ENCODE assay signal across 13 cellular contexts in the genomic region with DNA sequence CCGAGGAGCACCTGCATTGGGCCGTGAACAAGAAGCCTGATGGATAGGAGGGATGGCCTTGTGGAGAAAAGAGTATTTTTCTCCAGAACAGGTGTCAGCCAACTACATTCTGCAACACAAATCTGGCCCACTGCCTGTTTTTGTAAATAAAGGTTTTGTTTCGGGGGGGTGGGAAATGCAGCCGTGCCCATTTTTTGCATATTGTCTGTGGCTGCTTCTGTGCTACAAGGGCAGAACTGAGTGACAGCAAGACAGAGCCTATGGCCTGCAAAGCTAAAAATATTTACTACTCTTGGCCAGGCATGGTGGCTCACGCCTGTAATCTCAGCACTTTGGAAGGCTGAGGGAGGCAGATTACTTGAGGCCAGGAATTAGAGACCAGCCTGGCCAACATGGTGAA.
DNase-seq lines count a peak whose midpoint lies in the region; ATAC-seq and TF ChIP-seq lines count a peak whose summit lies in the region.
"Had no signal": no experiment of that assay in that cellular context is flagged by ENCODE, and none has a peak within 500 bp of the region (broad histone marks: within the 10 kb centered on the region; RNA-seq: fewer than 3 reads in every experiment).

No MANE protein-coding gene starts in this region.

- no peaks in the 10 kb centered on the region for H3K9me3 ChIP-seq in upper lobe of right lung
- H3K9me3 ChIP-seq: breast epithelium, upper lobe of left lung had no signal

- DNase-seq in germinal center (ENCODE audit: low spot score) (peak; percentile 68), HUDEP-2 (lab: John Stamatoyannopoulos, UW; ENCODE audit: unreplicated experiment in 76 of 76) (no peak), putamen (ENCODE audit: low spot score) (no peak), SW480 (ENCODE audit: low spot score) (no peak), upper lobe of right lung (no peak)
- DNase-seq: CD4-positive, alpha-beta memory T cell; NCI-H345; upper lobe of left lung had no signal

- ATAC-seq in GM18907 (IDR thresholded peaks at IDR 0.05; ENCODE audit: unreplicated experiment) (peak; percentile 69), GM21619 (IDR thresholded peaks at IDR 0.05; ENCODE audit: unreplicated experiment) (peak; percentile 71), HG03108 (IDR thresholded peaks at IDR 0.05; ENCODE audit: unreplicated experiment) (peak; percentile 68), upper lobe of right lung (no peak)
- ATAC-seq: Right ventricle myocardium inferior had no signal

- no peaks in the 10 kb centered on the region for H3K4me1 ChIP-seq in upper lobe of right lung
- H3K4me1 ChIP-seq: breast epithelium had no signal

- H3K4me3 ChIP-seq in upper lobe of right lung, result no peak overlapping the region
- H3K4me3 ChIP-seq: breast epithelium, upper lobe of left lung had no signal

- no peak for TF ChIP-seq CTCF in upper lobe of right lung (IDR thresholded peaks at IDR 0.05)

- no peaks in the 10 kb centered on the region for H3K27me3 ChIP-seq in upper lobe of right lung
- H3K27me3 ChIP-seq: breast epithelium, upper lobe of left lung had no signal

- no peaks in the 10 kb centered on the region for H3K36me3 ChIP-seq in upper lobe of right lung
- H3K36me3 ChIP-seq: breast epithelium, upper lobe of left lung had no signal

- intact Hi-C loops in upper lobe of right lung (cut with DNase I), result no loop called here

- H3K27ac ChIP-seq in upper lobe of right lung, result no peak overlapping the region
- H3K27ac ChIP-seq: breast epithelium, upper lobe of left lung had no signal
